In genomic region chr6:47342824-47343223, GRCh38 we compare ENCODE assay signal across 25 cellular contexts. TPM values are rescaled to one million over a fixed set of nuclear protein-coding genes. Genes with fewer than 3 reads are reported as not detected.
"Had no signal": no experiment of that assay in that cellular context is flagged by ENCODE, and none has a peak within 500 bp of the region (broad histone marks: within the 10 kb centered on the region; RNA-seq: fewer than 3 reads in every experiment).

No MANE protein-coding gene starts in this region.

- H3K4me2 ChIP-seq: hepatocyte had no signal

- H3K9me3 ChIP-seq: ovary, psoas muscle, right lobe of liver, spleen, testis, tibial nerve, upper lobe of right lung, vagina had no signal

- H3K27me3 ChIP-seq: dorsolateral prefrontal cortex, hepatocyte, ovary, right lobe of liver, spleen, testis, tibial nerve, upper lobe of right lung, vagina had no signal

- H3K79me2 ChIP-seq: hepatocyte had no signal

- H2AFZ ChIP-seq: hepatocyte had no signal

- H3K36me3 ChIP-seq: ovary, right lobe of liver, spleen, tibial nerve, upper lobe of right lung, vagina had no signal

- H3K4me1 ChIP-seq: psoas muscle, right lobe of liver, testis, tibial nerve, upper lobe of right lung, vagina had no signal

- DNase-seq: cortex of kidney; effector CD8-positive, alpha-beta T cell; foreskin melanocyte; head of caudate nucleus; left colon; left ventricle myocardium superior; mesenchymal stem cell; naive thymus-derived CD8-positive, alpha-beta T cell; nucleus accumbens; ovary; psoas muscle; retina; right lobe of liver; spleen; stimulated activated CD4-positive, alpha-beta T cell treated with anti-CD3 and anti-CD28 coated beads, Interleukin-2, amount 100 ng/mL, for 24 hours; stimulated activated CD4-positive, alpha-beta T cell treated with anti-CD3 and anti-CD28 coated beads, Interleukin-4, amount 100 ng/mL, for 4 hours; stimulated activated naive B cell treated with anti-CD40 and anti-IgM and Interleukin-4, amounts not matched to agents 10 μg/mL and 1 μg/mL and 100 μg/mL, for 72 hours; stimulated activated naive CD8-positive, alpha-beta T cell treated with anti-CD3 and anti-CD28 coated beads, Interleukin-15, amount 100 ng/mL, for 72 hours; testis; upper lobe of right lung had no signal

- ATAC-seq: left colon; left ventricle myocardium superior; naive thymus-derived CD8-positive, alpha-beta T cell; psoas muscle; stimulated activated naive CD8-positive, alpha-beta T cell treated with anti-CD3 and anti-CD28 coated beads, Interleukin-15, amount 100 ng/mL, for 72 hours had no signal

- H3K27ac ChIP-seq: dorsolateral prefrontal cortex, hepatocyte, ovary, psoas muscle, right lobe of liver, spleen, testis, tibial nerve, upper lobe of right lung, vagina had no signal

- H3K4me3 ChIP-seq: dorsolateral prefrontal cortex, hepatocyte, lung, ovary, psoas muscle, right lobe of liver, spleen, testis, tibial nerve, upper lobe of right lung, vagina had no signal

RNA-seq across cellular contexts. Expression of gene TNFRSF21, which starts 33.1 kb away (rescaled TPM):
- polyA plus RNA-seq: naive thymus-derived CD8-positive, alpha-beta T cell had no signal
